Comparison of ENCODE assay signal across 10 cellular contexts in the genomic region with DNA sequence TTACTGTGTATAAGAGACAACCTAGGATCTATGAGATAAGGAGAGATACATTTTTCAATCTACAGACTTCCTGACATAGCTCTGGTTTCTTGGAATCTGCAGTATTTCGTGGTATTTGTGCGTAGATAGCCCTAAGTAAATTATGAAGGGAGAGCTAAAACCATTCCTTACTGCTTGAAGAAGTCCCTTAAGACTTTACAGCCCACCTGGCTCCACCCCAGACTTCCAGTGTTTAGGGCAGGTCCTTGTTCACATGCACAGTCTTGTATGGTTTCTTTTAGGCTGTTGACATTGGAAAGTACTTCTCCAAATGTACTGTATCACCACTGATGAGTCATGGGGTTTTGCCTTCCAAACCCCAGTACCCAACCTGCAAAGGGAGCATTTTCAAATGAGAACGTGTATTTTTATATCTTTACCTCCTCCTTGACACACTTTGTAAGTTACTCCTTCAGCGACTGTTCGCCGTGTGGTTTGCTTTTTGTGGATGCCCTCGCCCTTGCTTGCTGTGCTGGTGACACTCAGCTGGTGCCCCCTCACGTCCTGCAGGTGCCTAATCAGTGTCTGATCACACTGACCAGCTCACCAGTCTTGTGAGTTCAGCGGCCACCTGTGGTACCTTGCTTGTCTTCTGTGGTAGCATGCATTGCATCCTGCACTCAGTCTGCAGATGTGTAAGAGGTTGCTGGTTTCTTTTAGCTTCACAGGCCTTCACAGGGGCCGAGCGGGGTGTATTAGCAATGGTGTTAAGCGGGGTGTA.
A peak's percentile ranks its signal among the peaks of the same experiment; 100 is the strongest.
DNase-seq lines count a peak whose midpoint lies in the region; ATAC-seq and TF ChIP-seq lines count a peak whose summit lies in the region.
"Had no signal": no experiment of that assay in that cellular context is flagged by ENCODE, and none has a peak within 500 bp of the region (broad histone marks: within the 10 kb centered on the region; RNA-seq: fewer than 3 reads in every experiment).

No MANE protein-coding gene starts in this region.

- H3K4me1 Mint-ChIP-seq in brain = peaks cover 13% of the 10 kb centered on the region

- H3K36me3 ChIP-seq in left ventricle myocardium inferior = peaks cover 69% of the 10 kb centered on the region
- H3K36me3 ChIP-seq in heart right ventricle = peaks cover 0 to 93% (median 28%) of the 10 kb centered on the region in 9 donors
- H3K36me3 ChIP-seq in right lobe of liver = peaks cover 0 to 56% (median 26%) of the 10 kb centered on the region in 4 donors
- H3K36me3 ChIP-seq in vagina = peaks cover 0 to 65% of the 10 kb centered on the region in 2 donors

- H3K4me3 Mint-ChIP-seq in brain = no peak overlapping the region

- no peak for TF ChIP-seq POLR2A in right lobe of liver (IDR thresholded peaks at IDR 0.05)
- no peak for TF ChIP-seq POLR2A in vagina (IDR thresholded peaks at IDR 0.05)

- intact Hi-C loops in left ventricle myocardium inferior (cut with micrococcal nuclease) (no loop called here), heart right ventricle (cut with DNase I) (loop anchor here in 8 of 10 donors (5.0 to 10.0 kb wide), 4 partner anchors 65 to 177 kb away; no protein-coding TSS in a partner anchor), right lobe of liver (cut with DNase I) (no loop called here), vagina (cut with DNase I) (no loop called here)

- H3K27me3 ChIP-seq in left ventricle myocardium inferior (ENCODE audit: low read depth) (no peaks in the 10 kb centered on the region), heart right ventricle (no peaks in the 10 kb centered on the region), right lobe of liver (no peaks in the 10 kb centered on the region), vagina (no peaks in the 10 kb centered on the region)
- H3K27me3 ChIP-seq: BLaER1, spleen had no signal

- 89 to 94% methylated on average over 12 of the region's 12 CpGs for WGBS in heart right ventricle, 2 donors
- WGBS in right lobe of liver (ENCODE audit: insufficient coverage, low coverage, low lambda C conversion rate, missing lambda C conversion rate) = 74% methylated on average over 11 of the region's 12 CpGs

- no peak overlapping the region for H3K4me3 ChIP-seq in left ventricle myocardium inferior
- no peak overlapping the region for H3K4me3 ChIP-seq in heart right ventricle
- H3K4me3 ChIP-seq in right lobe of liver = peak overlapping the region in 1 of 3 donors; percentile 23
- peak overlapping the region in 1 of 2 donors; percentile 15 for H3K4me3 ChIP-seq in vagina
- H3K4me3 ChIP-seq: BLaER1, spleen had no signal

- ATAC-seq in heart right ventricle (no peak), right lobe of liver (peak; percentile 14 to 64 (median 22))

- peak overlapping the region in 4 of 5 experiments; percentile 63 to 71 (median 64) for H3K27ac Mint-ChIP-seq in brain

- H3K27ac ChIP-seq in left ventricle myocardium inferior (replicated peaks) = peak overlapping the region; percentile 42
- H3K27ac ChIP-seq in heart right ventricle = peak overlapping the region in 2 of 10 donors; percentile 8 to 27
- H3K27ac ChIP-seq in right lobe of liver = peak overlapping the region; percentile 83 to 90 (median 88)
- peak overlapping the region; percentile 52 for H3K27ac ChIP-seq in vagina
- H3K27ac ChIP-seq: BLaER1, spleen had no signal

- H3K4me1 ChIP-seq in left ventricle myocardium inferior (peaks cover 51% of the 10 kb centered on the region), heart right ventricle (peaks cover 2 to 51% (median 27%) of the 10 kb centered on the region in 9 donors), right lobe of liver (peaks cover 0 to 31% (median 11%) of the 10 kb centered on the region in 4 donors), vagina (peaks cover 44% of the 10 kb centered on the region)
- H3K4me1 ChIP-seq: BLaER1, spleen had no signal

- DNase-seq in left ventricle myocardium inferior (no peak), heart right ventricle (no peak), right lobe of liver (peak in 1 of 3 donors; percentile 41), vagina (ENCODE audit: extremely low spot score in 2 of 2) (peak in 1 of 2 donors; percentile 82), ureter (ENCODE audit: low spot score) (no peak), cerebellar nuclear complex (lab: John Stamatoyannopoulos, UW) (no peak)
- DNase-seq in activated CD4-positive, CD25-positive, alpha-beta regulatory T cell (lab: John Stamatoyannopoulos, UW) = no peak
- DNase-seq: spleen had no signal

- no peaks in the 10 kb centered on the region for H3K9me3 Mint-ChIP-seq in brain

- TF ChIP-seq CTCF in left ventricle myocardium inferior (IDR thresholded peaks at IDR 0.05; ENCODE audit: borderline replicate concordance) (no peak), heart right ventricle (IDR thresholded peaks at IDR 0.05) (no peak), brain (conservative IDR thresholded peaks at IDR 0.05) (no peak), right lobe of liver (IDR thresholded peaks at IDR 0.05) (no peak), vagina (IDR thresholded peaks at IDR 0.05) (no peak)

- H3K9me3 ChIP-seq in left ventricle myocardium inferior (replicated peaks) = no peaks in the 10 kb centered on the region
- no peaks in the 10 kb centered on the region for H3K9me3 ChIP-seq in heart right ventricle
- H3K9me3 ChIP-seq in right lobe of liver = no peaks in the 10 kb centered on the region
- no peaks in the 10 kb centered on the region for H3K9me3 ChIP-seq in vagina
- H3K9me3 ChIP-seq: BLaER1, spleen had no signal

- peaks cover 63% of the 10 kb centered on the region for H3K36me3 Mint-ChIP-seq in brain

- no peaks in the 10 kb centered on the region for H3K27me3 Mint-ChIP-seq in brain

Comparison
In these comparisons a context has a peak if more than half of its experiments do, and no peak if none do; other contexts are left out.
1. intact Hi-C loops: an anchor here in heart right ventricle (5.0 to 10.0 kb wide); none called in left ventricle myocardium inferior, right lobe of liver and vagina.
2. ATAC-seq: peak in right lobe of liver (4 of 4); none in heart right ventricle (0 of 8).